ENCODE assay signal across 1 cellular context in the genomic region with DNA sequence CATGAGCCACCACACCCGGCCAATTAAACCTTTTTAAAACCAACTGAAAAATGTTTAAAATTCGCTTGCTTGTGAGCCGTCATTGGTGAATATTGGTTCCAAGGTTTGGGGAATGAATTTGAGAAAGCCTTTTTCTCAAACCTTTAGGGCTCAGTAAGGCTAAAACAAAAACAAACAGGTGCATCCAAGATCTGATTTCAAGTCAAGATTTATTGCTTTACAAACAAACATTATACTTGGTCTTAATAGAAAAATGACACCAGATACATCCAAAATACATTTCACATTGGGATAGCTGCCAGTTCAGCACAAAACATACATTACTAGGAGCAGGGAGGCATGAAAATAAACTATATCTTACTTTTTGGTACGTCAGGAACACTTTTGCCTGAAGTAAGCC.
TF ChIP-seq lines count a peak whose summit lies in the region.

No MANE protein-coding gene starts in this region.

TF ChIP-seq in HEK293, 187 proteins besides CTCF, POLR2A, EP300 and RAD21 (continued from another document):
- TF ChIP-seq, protein P1, sequence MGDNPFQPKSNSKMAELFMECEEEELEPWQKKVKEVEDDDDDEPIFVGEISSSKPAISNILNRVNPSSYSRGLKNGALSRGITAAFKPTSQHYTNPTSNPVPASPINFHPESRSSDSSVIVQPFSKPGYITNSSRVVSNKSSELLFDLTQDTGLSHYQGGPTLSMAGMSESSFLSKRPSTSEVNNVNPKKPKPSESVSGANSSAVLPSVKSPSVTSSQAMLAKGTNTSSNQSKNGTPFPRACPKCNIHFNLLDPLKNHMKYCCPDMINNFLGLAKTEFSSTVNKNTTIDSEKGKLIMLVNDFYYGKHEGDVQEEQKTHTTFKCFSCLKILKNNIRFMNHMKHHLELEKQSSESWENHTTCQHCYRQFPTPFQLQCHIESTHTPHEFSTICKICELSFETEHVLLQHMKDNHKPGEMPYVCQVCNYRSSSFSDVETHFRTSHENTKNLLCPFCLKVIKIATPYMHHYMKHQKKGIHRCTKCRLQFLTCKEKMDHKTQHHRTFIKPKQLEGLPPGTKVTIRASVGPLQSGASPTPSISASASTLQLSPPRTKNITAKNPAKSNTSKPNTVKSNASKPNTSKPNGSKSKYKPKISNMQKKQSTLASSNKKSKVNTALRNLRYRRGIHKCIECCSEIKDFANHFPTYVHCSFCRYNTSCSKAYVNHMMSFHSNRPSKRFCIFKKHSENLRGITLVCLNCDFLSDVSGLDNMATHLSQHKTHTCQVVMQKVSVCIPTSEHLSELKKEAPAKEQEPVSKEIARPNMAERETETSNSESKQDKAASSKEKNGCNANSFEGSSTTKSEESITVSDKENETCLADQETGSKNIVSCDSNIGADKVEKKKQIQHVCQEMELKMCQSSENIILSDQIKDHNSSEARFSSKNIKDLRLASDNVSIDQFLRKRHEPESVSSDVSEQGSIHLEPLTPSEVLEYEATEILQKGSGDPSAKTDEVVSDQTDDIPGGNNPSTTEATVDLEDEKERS (tag by site-specific recombination; IDR thresholded peaks at IDR 0.05), result no peak
- no peak for TF ChIP-seq ZNF174 (tag by site-specific recombination; IDR thresholded peaks at IDR 0.05)
- TF ChIP-seq ZNF324 (tag by site-specific recombination; IDR thresholded peaks at IDR 0.05), result no peak
- TF ChIP-seq KLF17 (tag by site-specific recombination; IDR thresholded peaks at IDR 0.05), result no peak
- no peak; the same call in 1 of the 2 replicates for TF ChIP-seq KLF1 (tag by site-specific recombination; IDR thresholded peaks at IDR 0.05)
- TF ChIP-seq HOXA7 (CRISPR knock-in tag; IDR thresholded peaks at IDR 0.05; ENCODE audit: borderline replicate concordance), result no peak
- TF ChIP-seq, protein P2, sequence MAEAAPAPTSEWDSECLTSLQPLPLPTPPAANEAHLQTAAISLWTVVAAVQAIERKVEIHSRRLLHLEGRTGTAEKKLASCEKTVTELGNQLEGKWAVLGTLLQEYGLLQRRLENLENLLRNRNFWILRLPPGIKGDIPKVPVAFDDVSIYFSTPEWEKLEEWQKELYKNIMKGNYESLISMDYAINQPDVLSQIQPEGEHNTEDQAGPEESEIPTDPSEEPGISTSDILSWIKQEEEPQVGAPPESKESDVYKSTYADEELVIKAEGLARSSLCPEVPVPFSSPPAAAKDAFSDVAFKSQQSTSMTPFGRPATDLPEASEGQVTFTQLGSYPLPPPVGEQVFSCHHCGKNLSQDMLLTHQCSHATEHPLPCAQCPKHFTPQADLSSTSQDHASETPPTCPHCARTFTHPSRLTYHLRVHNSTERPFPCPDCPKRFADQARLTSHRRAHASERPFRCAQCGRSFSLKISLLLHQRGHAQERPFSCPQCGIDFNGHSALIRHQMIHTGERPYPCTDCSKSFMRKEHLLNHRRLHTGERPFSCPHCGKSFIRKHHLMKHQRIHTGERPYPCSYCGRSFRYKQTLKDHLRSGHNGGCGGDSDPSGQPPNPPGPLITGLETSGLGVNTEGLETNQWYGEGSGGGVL (tag by site-specific recombination; IDR thresholded peaks at IDR 0.05), result no peak
- no peak for TF ChIP-seq TCF7L2 (IDR thresholded peaks at IDR 0.05; ENCODE audit: borderline replicate concordance, low read depth, low read length)
- TF ChIP-seq MZF1 (tag by site-specific recombination; IDR thresholded peaks at IDR 0.05; ENCODE audit: borderline replicate concordance), result no peak
- no peak for TF ChIP-seq ZNF560 (tag by site-specific recombination; IDR thresholded peaks at IDR 0.05; ENCODE audit: borderline replicate concordance)
- no peak for TF ChIP-seq ZFHX2 (tag by site-specific recombination; conservative IDR thresholded peaks at IDR 0.05)
